ENCODE assay signal across 13 cellular contexts in the genomic region with DNA sequence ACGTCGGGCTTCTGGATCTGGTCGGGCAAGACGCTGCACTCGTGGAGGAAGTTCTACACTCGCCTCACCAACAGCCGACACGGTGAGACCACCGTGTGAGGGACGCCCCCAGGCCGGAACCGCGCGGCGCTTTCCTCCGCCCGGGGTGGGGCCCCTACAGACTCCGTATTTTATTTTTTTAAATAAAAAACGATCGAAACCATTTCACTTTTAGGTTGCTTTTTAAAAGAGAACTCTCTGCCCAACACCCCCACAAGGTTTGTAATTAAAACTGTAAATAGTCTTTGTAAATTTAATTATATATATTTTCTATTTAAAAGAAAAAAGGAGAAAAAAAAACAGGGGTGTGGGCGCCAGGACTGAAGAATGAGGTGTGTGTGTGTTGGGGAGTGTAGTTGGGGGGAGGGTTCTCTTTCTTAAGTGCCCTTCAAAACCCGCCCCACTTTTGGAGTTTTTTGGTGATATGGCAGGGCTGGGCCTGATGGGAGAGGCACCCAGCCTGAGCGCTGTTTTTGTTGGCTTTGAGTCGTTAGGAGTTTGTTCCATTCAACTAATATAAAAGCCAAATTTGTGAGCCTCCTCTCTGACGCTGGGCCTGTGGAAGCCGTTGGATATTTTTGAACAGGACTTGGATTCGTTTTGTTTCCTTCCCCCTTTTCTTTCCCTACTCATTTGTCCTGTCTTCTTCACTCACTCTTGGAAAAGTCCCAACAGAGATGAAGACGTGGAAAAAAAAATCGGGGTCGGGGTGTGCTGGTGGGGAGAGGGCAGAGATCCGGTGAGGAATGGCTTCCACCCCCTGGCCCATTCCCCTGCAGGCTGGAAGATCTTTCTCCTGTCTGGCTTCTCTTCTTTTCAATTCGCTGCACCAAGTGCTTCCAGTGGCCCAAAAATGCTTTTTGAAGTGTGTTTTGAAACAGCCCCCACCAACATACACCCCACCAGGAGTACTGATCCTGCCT. TPM values are rescaled to one million over a fixed set of nuclear protein-coding genes. Genes with fewer than 3 reads are reported as not detected.
DNase-seq lines count a peak whose midpoint lies in the region; ATAC-seq and TF ChIP-seq lines count a peak whose summit lies in the region.
"Had no signal": no experiment of that assay in that cellular context is flagged by ENCODE, and none has a peak within 500 bp of the region (broad histone marks: within the 10 kb centered on the region; RNA-seq: fewer than 3 reads in every experiment).

No MANE protein-coding gene starts in this region.

- peaks cover 5% of the 10 kb centered on the region for H3K36me3 Mint-ChIP-seq in activated B cell treated with CpG ODN at 0.5 μM for 24 hours (ENCODE audit: low read depth)
- no peaks in the 10 kb centered on the region for H3K36me3 Mint-ChIP-seq in stimulated activated memory B cell treated with anti-CD40 and anti-IgM and Interleukin-4, amounts not matched to agents 10 μg/mL and 1 μg/mL and 100 μg/mL, for 72 hours

- H3K27ac ChIP-seq in SK-N-SH (ENCODE audit: low read depth in 2 of 2, low read length in 1 of 2) (no peak overlapping the region), iPS-20b (ENCODE audit: low read length) (no peak overlapping the region)
- H3K27ac ChIP-seq: HL-60, thyroid gland had no signal

- H3K27me3 ChIP-seq in SK-N-SH (ENCODE audit: insufficient read depth) = no peaks in the 10 kb centered on the region
- peaks cover 60% of the 10 kb centered on the region for H3K27me3 ChIP-seq in iPS-20b (ENCODE audit: insufficient read depth, low read length)
- H3K27me3 ChIP-seq: thyroid gland had no signal

- peak overlapping the region; percentile 84 for H3K4me2 ChIP-seq in SK-N-SH

- H3K9ac ChIP-seq in SK-N-SH (no peak overlapping the region; the same call in 1 of the 2 replicates), iPS-20b (ENCODE audit: low read depth, low read length) (peak overlapping the region; percentile 62; the same call in 1 of the 2 replicates)

- intact Hi-C loops in activated B cell treated with CpG ODN at 0.5 μM for 24 hours (cut with micrococcal nuclease) = loop anchor here (5.0 kb wide), 2 partner anchors 232 to 503 kb away; a partner anchor contains a TSS

- CTCF ChIA-PET in SK-N-SH (lab: Yijun Ruan, JAX) = no interaction called here
- CTCF ChIA-PET in activated B cell treated with CpG ODN at 0.5 μM for 24 hours (lab: Charles Lee) = no interaction called here

- peaks cover 43% of the 10 kb centered on the region for H3K79me2 ChIP-seq in SK-N-SH (ENCODE audit: insufficient read depth)

- no peaks in the 10 kb centered on the region for H3F3A ChIP-seq in SK-N-SH (replicated peaks; ENCODE audit: insufficient read depth)

- TF ChIP-seq CTCF in SK-N-SH (IDR thresholded peaks at IDR 0.05) = no peak
- no peak for TF ChIP-seq CTCF in activated B cell treated with CpG ODN at 0.5 μM for 24 hours (IDR thresholded peaks at IDR 0.05)

- peaks cover 12% of the 10 kb centered on the region; the same call in 1 of the 2 replicates for H4K20me1 ChIP-seq in SK-N-SH (ENCODE audit: insufficient read depth)

- H3K4me3 ChIP-seq in SK-N-SH (ENCODE audit: low read depth in 2 of 2, low read length in 1 of 2) = peak overlapping the region; percentile 36 to 83
- peak overlapping the region; percentile 87 for H3K4me3 ChIP-seq in iPS-20b (ENCODE audit: low read length)
- H3K4me3 ChIP-seq: thyroid gland had no signal

- H3K36me3 ChIP-seq in SK-N-SH (replicated peaks in 1 of 2; ENCODE audit: control insufficient read depth in 1 of 2, insufficient read depth in 2 of 2, low read length in 1 of 2) (peaks cover 3 to 4% of the 10 kb centered on the region in 2 experiments), iPS-20b (ENCODE audit: insufficient read depth, low read depth, low read length) (no peaks in the 10 kb centered on the region)
- H3K36me3 ChIP-seq: thyroid gland had no signal

- POLR2A ChIA-PET in SK-N-SH (lab: Yijun Ruan, JAX) = no interaction called here
- POLR2A ChIA-PET in activated B cell treated with CpG ODN at 0.5 μM for 24 hours (lab: Charles Lee) = no interaction called here

- DNase-seq in SK-N-SH (no peak), activated B cell treated with CpG ODN at 0.5 μM for 24 hours (no peak), anterior cingulate cortex (lab: John Stamatoyannopoulos, UW) (no peak), iPS-NIHi7 (ENCODE audit: extremely low spot score) (no peak)
- DNase-seq: 8988T; activated CD8-positive, alpha-beta memory T cell treated with anti-CD3 and anti-CD28 coated beads, Interleukin-2, amount 50 U/mL, for 4 hours; NCI-H2029 had no signal

- no peak for TF ChIP-seq EP300 in SK-N-SH (IDR thresholded peaks at IDR 0.05; ENCODE audit: borderline replicate concordance in 1 of 2, low read depth in 1 of 2, low read length in 1 of 2)

- peaks cover 22% of the 10 kb centered on the region for H3K27me3 Mint-ChIP-seq in activated B cell treated with CpG ODN at 0.5 μM for 24 hours
- peaks cover 77% of the 10 kb centered on the region for H3K27me3 Mint-ChIP-seq in stimulated activated memory B cell treated with anti-CD40 and anti-IgM and Interleukin-4, amounts not matched to agents 10 μg/mL and 1 μg/mL and 100 μg/mL, for 72 hours

- peaks cover 11 to 41% of the 10 kb centered on the region in 2 experiments; a peak in 3 of 4 replicates for H3K4me1 ChIP-seq in SK-N-SH (ENCODE audit: control insufficient read depth in 1 of 2, insufficient read depth in 2 of 2, low read depth in 1 of 2, low read length in 1 of 2)
- peaks cover 28% of the 10 kb centered on the region for H3K4me1 ChIP-seq in iPS-20b (ENCODE audit: insufficient read depth, low read length)

- H3K9me3 Mint-ChIP-seq in activated B cell treated with CpG ODN at 0.5 μM for 24 hours = no peaks in the 10 kb centered on the region
- H3K9me3 Mint-ChIP-seq in stimulated activated memory B cell treated with anti-CD40 and anti-IgM and Interleukin-4, amounts not matched to agents 10 μg/mL and 1 μg/mL and 100 μg/mL, for 72 hours = no peaks in the 10 kb centered on the region

- 78% methylated on average over 32 of the region's 32 CpGs for WGBS in SK-N-SH (ENCODE audit: low lambda C conversion rate)

- no peak overlapping the region for H2AFZ ChIP-seq in SK-N-SH (ENCODE audit: low read depth)

- H3K4me1 Mint-ChIP-seq in activated B cell treated with CpG ODN at 0.5 μM for 24 hours = peaks cover 26% of the 10 kb centered on the region
- H3K4me1 Mint-ChIP-seq in stimulated activated memory B cell treated with anti-CD40 and anti-IgM and Interleukin-4, amounts not matched to agents 10 μg/mL and 1 μg/mL and 100 μg/mL, for 72 hours = peaks cover 35% of the 10 kb centered on the region

- H3K27ac Mint-ChIP-seq in activated B cell treated with CpG ODN at 0.5 μM for 24 hours = peak overlapping the region; percentile 30
- no peak overlapping the region for H3K27ac Mint-ChIP-seq in stimulated activated memory B cell treated with anti-CD40 and anti-IgM and Interleukin-4, amounts not matched to agents 10 μg/mL and 1 μg/mL and 100 μg/mL, for 72 hours

- ATAC-seq in SK-N-SH treated with all-trans-retinoic acid at 6 μM for 48 hours = no peak
- ATAC-seq in activated B cell treated with CpG ODN at 0.5 μM for 24 hours (ENCODE audit: low read depth) = no peak
- ATAC-seq in stimulated activated memory B cell treated with anti-CD40 and anti-IgM and Interleukin-4, amounts not matched to agents 10 μg/mL and 1 μg/mL and 100 μg/mL, for 72 hours = no peak
- ATAC-seq in GM18498 (IDR thresholded peaks at IDR 0.05; ENCODE audit: unreplicated experiment) = no peak

- no peak overlapping the region for H3K4me3 Mint-ChIP-seq in activated B cell treated with CpG ODN at 0.5 μM for 24 hours
- H3K4me3 Mint-ChIP-seq in stimulated activated memory B cell treated with anti-CD40 and anti-IgM and Interleukin-4, amounts not matched to agents 10 μg/mL and 1 μg/mL and 100 μg/mL, for 72 hours = peak overlapping the region; percentile 40

- no peaks in the 10 kb centered on the region for H3K9me2 ChIP-seq in SK-N-SH

- no peaks in the 10 kb centered on the region for H3K9me3 ChIP-seq in SK-N-SH
- no peaks in the 10 kb centered on the region for H3K9me3 ChIP-seq in iPS-20b (ENCODE audit: insufficient read depth, low read depth, low read length)
- H3K9me3 ChIP-seq: thyroid gland had no signal

- no peak for TF ChIP-seq RAD21 in SK-N-SH (IDR thresholded peaks at IDR 0.05; ENCODE audit: low read length)

TF ChIP-seq in SK-N-SH, 30 proteins besides CTCF, POLR2A, EP300 and RAD21:
- TF ChIP-seq TCF12 (IDR thresholded peaks at IDR 0.05) (no peak), MEF2A (IDR thresholded peaks at IDR 0.05; ENCODE audit: borderline replicate concordance, low read depth) (no peak), SIN3A (IDR thresholded peaks at IDR 0.05; ENCODE audit: borderline replicate concordance, low read depth, low read length) (no peak), FOSL2 (IDR thresholded peaks at IDR 0.05; ENCODE audit: borderline replicate concordance, low read depth) (no peak), EZH2phosphoT487 (IDR thresholded peaks at IDR 0.05; ENCODE audit: borderline replicate concordance, low read depth) (no peak), TAF1 (IDR thresholded peaks at IDR 0.05; ENCODE audit: borderline replicate concordance, low read depth, low read length) (no peak), SMC3 (IDR thresholded peaks at IDR 0.05; ENCODE audit: low read depth, low read length) (no peak)

TF ChIP-seq in SK-N-SH treated with all-trans-retinoic acid at 6 μM for 48 hours, 23 proteins besides CTCF, POLR2A, EP300 and RAD21 (continues in another document):
- TF ChIP-seq, protein P1, sequence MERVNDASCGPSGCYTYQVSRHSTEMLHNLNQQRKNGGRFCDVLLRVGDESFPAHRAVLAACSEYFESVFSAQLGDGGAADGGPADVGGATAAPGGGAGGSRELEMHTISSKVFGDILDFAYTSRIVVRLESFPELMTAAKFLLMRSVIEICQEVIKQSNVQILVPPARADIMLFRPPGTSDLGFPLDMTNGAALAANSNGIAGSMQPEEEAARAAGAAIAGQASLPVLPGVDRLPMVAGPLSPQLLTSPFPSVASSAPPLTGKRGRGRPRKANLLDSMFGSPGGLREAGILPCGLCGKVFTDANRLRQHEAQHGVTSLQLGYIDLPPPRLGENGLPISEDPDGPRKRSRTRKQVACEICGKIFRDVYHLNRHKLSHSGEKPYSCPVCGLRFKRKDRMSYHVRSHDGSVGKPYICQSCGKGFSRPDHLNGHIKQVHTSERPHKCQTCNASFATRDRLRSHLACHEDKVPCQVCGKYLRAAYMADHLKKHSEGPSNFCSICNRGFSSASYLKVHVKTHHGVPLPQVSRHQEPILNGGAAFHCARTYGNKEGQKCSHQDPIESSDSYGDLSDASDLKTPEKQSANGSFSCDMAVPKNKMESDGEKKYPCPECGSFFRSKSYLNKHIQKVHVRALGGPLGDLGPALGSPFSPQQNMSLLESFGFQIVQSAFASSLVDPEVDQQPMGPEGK (CRISPR knock-in tag; IDR thresholded peaks at IDR 0.05; ENCODE audit: borderline replicate concordance) = no peak

RNA-seq across cellular contexts. Expression of a gene that starts 2.3 kb away (rescaled TPM):
- 28.9 and 35.1 TPM in 2 replicates for polyA plus RNA-seq in SK-N-SH (2012; rRNA removed)
- polyA plus RNA-seq in SK-N-SH (2012; cell fraction: cytosol; rRNA removed) = 12.4 and 23.5 TPM in 2 replicates
- polyA plus RNA-seq in SK-N-SH (2012; cell fraction: nucleus; rRNA removed) = 17.0 and 19.2 TPM in 2 replicates
- total RNA-seq in activated B cell treated with CpG ODN at 0.5 μM for 24 hours = 0.91 TPM in 2 replicates

RNA-seq across cellular contexts. Expression of a gene that starts 56.4 kb away (rescaled TPM):
- 12.7 and 15.2 TPM in 2 replicates for polyA plus RNA-seq in SK-N-SH (2012; rRNA removed)
- 10.5 and 10.9 TPM in 2 replicates for polyA plus RNA-seq in SK-N-SH (2012; cell fraction: cytosol; rRNA removed)
- 19.6 and 31.5 TPM in 2 replicates for polyA plus RNA-seq in SK-N-SH (2012; cell fraction: nucleus; rRNA removed)
- total RNA-seq in activated B cell treated with CpG ODN at 0.5 μM for 24 hours = 62.2 and 64.5 TPM in 2 replicates
